8 cellular contexts compared by ENCODE assay signal in genomic region chr12:56590237-56590830, GRCh38. TPM values are rescaled to one million over a fixed set of nuclear protein-coding genes. Genes with fewer than 3 reads are reported as not detected.
DNase-seq lines count a peak whose midpoint lies in the region; ATAC-seq lines count a peak whose summit lies in the region.

No MANE protein-coding gene starts in this region.

- no peaks in the 10 kb centered on the region for H3K27me3 Mint-ChIP-seq in T-helper 17 cell

- H3K36me3 Mint-ChIP-seq in T-helper 17 cell (ENCODE audit: low read depth) = no peaks in the 10 kb centered on the region

- peak; percentile 48 for ATAC-seq in HG03280 (IDR thresholded peaks at IDR 0.05; ENCODE audit: unreplicated experiment)
- ATAC-seq in T-helper 17 cell = peak; percentile 57
- peak; percentile 68 for ATAC-seq in left colon
- ATAC-seq in GM19455 (IDR thresholded peaks at IDR 0.05; ENCODE audit: unreplicated experiment) = no peak

- H3K9me3 ChIP-seq in T-helper 17 cell (ENCODE audit: control insufficient read depth, low read length, poor library complexity, severe bottlenecking) = no peaks in the 10 kb centered on the region

- DNase-seq in NCI-H2171 treated with DMSO at 0.1 percent for 48 hours (lab: John Stamatoyannopoulos, UW) (peak; percentile 19), NCI-H2171 (lab: John Stamatoyannopoulos, UW) (no peak), T-helper 17 cell (no peak), left colon (no peak), globus pallidus (ENCODE audit: low spot score) (no peak), mucosa of gallbladder (ENCODE audit: low spot score) (no peak)

- H3K4me3 Mint-ChIP-seq in T-helper 17 cell = no peak overlapping the region

- H3K4me1 Mint-ChIP-seq in T-helper 17 cell = peaks cover 7% of the 10 kb centered on the region

- intact Hi-C loops in left colon (cut with DNase I, micrococcal nuclease) = no loop called here

- H3K27ac Mint-ChIP-seq in T-helper 17 cell = peak overlapping the region; percentile 16

RNA-seq across cellular contexts. Expression of gene BAZ2A, which starts 39.8 kb away (rescaled TPM):
- total RNA-seq in T-helper 17 cell (100 to 1,000 TPM; 203 to 214 TPM), left colon (100 to 1,000 TPM; 105 to 107 TPM), mucosa of gallbladder (99.3 TPM)

RNA-seq across cellular contexts. Expression of gene ATP5F1B, which starts 55.5 kb away (rescaled TPM):
- total RNA-seq in T-helper 17 cell (100 to 1,000 TPM; 297 to 299 TPM), left colon (1,000 to 10,000 TPM; 1,197 to 1,516 TPM), mucosa of gallbladder (558 TPM)
